13 cellular contexts compared by ENCODE assay signal in the genomic region with DNA sequence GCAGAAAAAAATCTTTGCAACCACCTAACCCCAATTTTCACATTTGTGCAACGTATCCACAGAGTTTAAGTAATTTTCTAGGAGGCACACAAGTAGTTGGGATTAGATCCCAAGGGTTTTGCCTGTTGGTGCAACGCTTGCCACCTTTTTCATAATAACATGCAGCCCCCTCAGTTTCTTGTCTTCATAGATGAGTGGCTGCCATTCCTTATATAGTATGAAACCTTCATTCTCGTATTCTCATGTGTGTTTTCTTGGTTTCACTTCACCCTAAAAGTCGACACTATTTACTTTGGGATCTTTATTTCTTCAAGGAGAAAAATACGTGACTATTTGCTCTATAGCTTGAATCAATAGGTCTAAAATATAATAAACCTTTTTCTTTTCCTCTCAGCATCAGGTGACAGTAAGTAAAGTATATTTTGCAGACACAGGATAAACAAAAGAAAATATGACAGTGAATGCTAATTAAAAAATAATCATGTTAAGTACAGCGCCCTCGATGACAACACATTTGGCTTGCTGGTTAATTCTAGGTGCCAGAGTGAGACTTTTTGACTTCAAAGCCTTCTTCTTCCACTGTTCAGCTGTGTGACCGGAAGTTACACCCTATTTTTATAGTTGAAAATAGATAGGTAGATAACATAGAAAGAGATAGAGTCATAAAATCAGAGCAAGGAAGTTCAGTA.
DNase-seq lines count a peak whose midpoint lies in the region; ATAC-seq and TF ChIP-seq lines count a peak whose summit lies in the region.
"Had no signal": no experiment of that assay in that cellular context is flagged by ENCODE, and none has a peak within 500 bp of the region (broad histone marks: within the 10 kb centered on the region; RNA-seq: fewer than 3 reads in every experiment).

No MANE protein-coding gene starts in this region.

- in situ Hi-C loops in HAP-1 (cut with MboI; ENCODE audit: low sequenced_read_pairs), result no loop called here

- DNase-seq in SK-N-SH (no peak), body of pancreas (no peak), DMS 273 treated with DMSO at 0.1 percent for 48 hours (lab: John Stamatoyannopoulos, UW) (no peak), HAP-1 (ENCODE audit: low spot score in 2 of 2) (no peak)
- no peak for DNase-seq in natural killer cell treated with Interleukin-12 subunit alpha and Interleukin-12 subunit beta and Interleukin-15 and Interleukin-18, amount 100 ng/mL, for 72 hours (ENCODE audit: low spot score)
- DNase-seq: left lung; NCI-H1694 treated with DMSO at 0.1 percent for 48 hours; stimulated activated CD8-positive, alpha-beta memory T cell treated with anti-CD3 and anti-CD28 coated beads, Interleukin-4, amount 100 ng/mL, for 48 hours; T-helper 2 cell had no signal

- peak overlapping the region; percentile 58 for H2AFZ ChIP-seq in SK-N-SH (ENCODE audit: low read depth)

- H3K9me3 ChIP-seq in SK-N-SH, result no peaks in the 10 kb centered on the region
- H3K9me3 ChIP-seq in body of pancreas, result no peaks in the 10 kb centered on the region
- no peaks in the 10 kb centered on the region for H3K9me3 ChIP-seq in HAP-1
- H3K9me3 ChIP-seq: left lung had no signal

- no peak for TF ChIP-seq EP300 in SK-N-SH (IDR thresholded peaks at IDR 0.05; ENCODE audit: borderline replicate concordance in 1 of 2, low read depth in 1 of 2, low read length in 1 of 2)

- H3K27ac ChIP-seq in SK-N-SH (ENCODE audit: low read depth in 2 of 2, low read length in 1 of 2) (no peak overlapping the region), body of pancreas (no peak overlapping the region)
- H3K27ac ChIP-seq: 22Rv1, left lung had no signal

- no peak overlapping the region for H3K4me3 Mint-ChIP-seq in natural killer cell treated with Interleukin-12 subunit alpha and Interleukin-12 subunit beta and Interleukin-15 and Interleukin-18, amount 100 ng/mL, for 72 hours

- no peaks in the 10 kb centered on the region for H3F3A ChIP-seq in SK-N-SH (replicated peaks; ENCODE audit: insufficient read depth)

- TF ChIP-seq CTCF in SK-N-SH (IDR thresholded peaks at IDR 0.05) (no peak), body of pancreas (IDR thresholded peaks at IDR 0.05) (no peak)

- H3K4me3 ChIP-seq in SK-N-SH (ENCODE audit: low read depth in 2 of 2, low read length in 1 of 2) (peak overlapping the region in 1 of 2 experiments; percentile 38; a peak in 1 of 4 replicates), body of pancreas (no peak overlapping the region), HAP-1 (no peak overlapping the region)
- H3K4me3 ChIP-seq: left lung had no signal

- TF ChIP-seq RAD21 in SK-N-SH (IDR thresholded peaks at IDR 0.05; ENCODE audit: low read length), result no peak

- H3K79me2 ChIP-seq in SK-N-SH (ENCODE audit: insufficient read depth), result no peaks in the 10 kb centered on the region

- POLR2A ChIA-PET in SK-N-SH (lab: Yijun Ruan, JAX), result no interaction called here

- no peaks in the 10 kb centered on the region for H3K36me3 Mint-ChIP-seq in natural killer cell treated with Interleukin-12 subunit alpha and Interleukin-12 subunit beta and Interleukin-15 and Interleukin-18, amount 100 ng/mL, for 72 hours

- H3K4me1 Mint-ChIP-seq in natural killer cell treated with Interleukin-12 subunit alpha and Interleukin-12 subunit beta and Interleukin-15 and Interleukin-18, amount 100 ng/mL, for 72 hours (ENCODE audit: low read depth in 2 of 2), result no peaks in the 10 kb centered on the region

- WGBS in SK-N-SH (ENCODE audit: low lambda C conversion rate), result 3% methylated on average over 8 of the region's 8 CpGs
- 26 to 60% methylated on average over 8 of the region's 8 CpGs for WGBS in body of pancreas, 2 donors

- H3K27me3 ChIP-seq in SK-N-SH (ENCODE audit: insufficient read depth), result no peaks in the 10 kb centered on the region
- H3K27me3 ChIP-seq in body of pancreas, result no peaks in the 10 kb centered on the region
- H3K27me3 ChIP-seq in HAP-1 (ENCODE audit: low read depth), result no peaks in the 10 kb centered on the region
- H3K27me3 ChIP-seq: left lung had no signal

- peak overlapping the region; percentile 58 for H3K4me2 ChIP-seq in SK-N-SH

- no peaks in the 10 kb centered on the region for H3K27me3 Mint-ChIP-seq in natural killer cell treated with Interleukin-12 subunit alpha and Interleukin-12 subunit beta and Interleukin-15 and Interleukin-18, amount 100 ng/mL, for 72 hours

- intact Hi-C loops in body of pancreas (cut with DNase I), result no loop called here

- H3K27ac Mint-ChIP-seq in natural killer cell treated with Interleukin-12 subunit alpha and Interleukin-12 subunit beta and Interleukin-15 and Interleukin-18, amount 100 ng/mL, for 72 hours, result no peak overlapping the region

- no peaks in the 10 kb centered on the region for H4K20me1 ChIP-seq in SK-N-SH (ENCODE audit: insufficient read depth)

- no peak overlapping the region for H3K9ac ChIP-seq in SK-N-SH

- H3K9me2 ChIP-seq in SK-N-SH, result no peaks in the 10 kb centered on the region

- H3K9me3 Mint-ChIP-seq in natural killer cell treated with Interleukin-12 subunit alpha and Interleukin-12 subunit beta and Interleukin-15 and Interleukin-18, amount 100 ng/mL, for 72 hours, result peaks cover 8% of the 10 kb centered on the region

- H3K36me3 ChIP-seq in SK-N-SH (replicated peaks in 1 of 2; ENCODE audit: control insufficient read depth in 1 of 2, insufficient read depth in 2 of 2, low read length in 1 of 2) (no peaks in the 10 kb centered on the region), body of pancreas (replicated peaks in 1 of 2; ENCODE audit: insufficient read depth in 1 of 2, low read depth in 2 of 2) (no peaks in the 10 kb centered on the region), HAP-1 (replicated peaks) (no peaks in the 10 kb centered on the region)
- H3K36me3 ChIP-seq: left lung had no signal

- ATAC-seq in SK-N-SH treated with all-trans-retinoic acid at 6 μM for 48 hours (no peak), GM21825 (IDR thresholded peaks at IDR 0.05; ENCODE audit: unreplicated experiment) (peak; percentile 80), HG03159 (IDR thresholded peaks at IDR 0.05; ENCODE audit: unreplicated experiment) (peak; percentile 90), body of pancreas (no peak)
- no peak for ATAC-seq in natural killer cell treated with Interleukin-12 subunit alpha and Interleukin-12 subunit beta and Interleukin-15 and Interleukin-18, amount 100 ng/mL, for 72 hours
- ATAC-seq: left lung had no signal

- no peak for TF ChIP-seq POLR2A in body of pancreas (IDR thresholded peaks at IDR 0.05)

- CTCF ChIA-PET in SK-N-SH (lab: Yijun Ruan, JAX), result interaction anchor here (1.5 kb wide), 1 partner anchor 15 kb away, joined by 5 read pairs; no protein-coding TSS in a partner anchor

- H3K4me1 ChIP-seq in SK-N-SH (ENCODE audit: control insufficient read depth in 1 of 2, insufficient read depth in 2 of 2, low read depth in 1 of 2, low read length in 1 of 2) (peaks cover 0 to 9% of the 10 kb centered on the region in 2 experiments; a peak in 2 of 4 replicates), body of pancreas (no peaks in the 10 kb centered on the region), HAP-1 (no peaks in the 10 kb centered on the region)
- H3K4me1 ChIP-seq: left lung had no signal

TF ChIP-seq in SK-N-SH, 30 proteins besides CTCF, POLR2A, EP300 and RAD21 (continues in another document):
- no peak for TF ChIP-seq NRF1 (IDR thresholded peaks at IDR 0.05; ENCODE audit: low read depth, low read length)
- no peak for TF ChIP-seq FOXJ3 (CRISPR knock-in tag; IDR thresholded peaks at IDR 0.05)

TF ChIP-seq in SK-N-SH treated with all-trans-retinoic acid at 6 μM for 48 hours, 23 proteins besides CTCF, POLR2A, EP300 and RAD21:
- TF ChIP-seq OSR1 (CRISPR knock-in tag; IDR thresholded peaks at IDR 0.05), result no peak
- TF ChIP-seq, protein P1, sequence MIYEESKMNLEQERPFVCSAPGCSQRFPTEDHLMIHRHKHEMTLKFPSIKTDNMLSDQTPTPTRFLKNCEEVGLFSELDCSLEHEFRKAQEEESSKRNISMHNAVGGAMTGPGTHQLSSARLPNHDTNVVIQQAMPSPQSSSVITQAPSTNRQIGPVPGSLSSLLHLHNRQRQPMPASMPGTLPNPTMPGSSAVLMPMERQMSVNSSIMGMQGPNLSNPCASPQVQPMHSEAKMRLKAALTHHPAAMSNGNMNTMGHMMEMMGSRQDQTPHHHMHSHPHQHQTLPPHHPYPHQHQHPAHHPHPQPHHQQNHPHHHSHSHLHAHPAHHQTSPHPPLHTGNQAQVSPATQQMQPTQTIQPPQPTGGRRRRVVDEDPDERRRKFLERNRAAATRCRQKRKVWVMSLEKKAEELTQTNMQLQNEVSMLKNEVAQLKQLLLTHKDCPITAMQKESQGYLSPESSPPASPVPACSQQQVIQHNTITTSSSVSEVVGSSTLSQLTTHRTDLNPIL (CRISPR knock-in tag; IDR thresholded peaks at IDR 0.05; ENCODE audit: low read depth), result no peak
- TF ChIP-seq, protein P2, sequence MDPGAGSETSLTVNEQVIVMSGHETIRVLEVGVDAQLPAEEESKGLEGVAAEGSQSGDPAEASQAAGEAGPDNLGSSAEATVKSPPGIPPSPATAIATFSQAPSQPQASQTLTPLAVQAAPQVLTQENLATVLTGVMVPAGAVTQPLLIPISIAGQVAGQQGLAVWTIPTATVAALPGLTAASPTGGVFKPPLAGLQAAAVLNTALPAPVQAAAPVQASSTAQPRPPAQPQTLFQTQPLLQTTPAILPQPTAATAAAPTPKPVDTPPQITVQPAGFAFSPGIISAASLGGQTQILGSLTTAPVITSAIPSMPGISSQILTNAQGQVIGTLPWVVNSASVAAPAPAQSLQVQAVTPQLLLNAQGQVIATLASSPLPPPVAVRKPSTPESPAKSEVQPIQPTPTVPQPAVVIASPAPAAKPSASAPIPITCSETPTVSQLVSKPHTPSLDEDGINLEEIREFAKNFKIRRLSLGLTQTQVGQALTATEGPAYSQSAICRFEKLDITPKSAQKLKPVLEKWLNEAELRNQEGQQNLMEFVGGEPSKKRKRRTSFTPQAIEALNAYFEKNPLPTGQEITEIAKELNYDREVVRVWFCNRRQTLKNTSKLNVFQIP (CRISPR knock-in tag; IDR thresholded peaks at IDR 0.05; ENCODE audit: borderline replicate concordance, low read depth), result no peak

Comparison
In these comparisons a context has a peak if more than half of its experiments do, and no peak if none do; other contexts are left out.
1. ATAC-seq: peak in GM21825 (single experiment) and HG03159 (single experiment); none in SK-N-SH treated with all-trans-retinoic acid at 6 μM for 48 hours (single experiment), body of pancreas (single experiment) and natural killer cell treated with Interleukin-12 subunit alpha and Interleukin-12 subunit beta and Interleukin-15 and Interleukin-18, amount 100 ng/mL, for 72 hours (0 of 2).